Comparison of ENCODE assay signal across 8 cellular contexts in genomic region chr16:3094289-3095027, GRCh38. TPM values are rescaled to one million over a fixed set of nuclear protein-coding genes. Genes with fewer than 3 reads are reported as not detected.
A peak's percentile ranks its signal among the peaks of the same experiment; 100 is the strongest.
DNase-seq lines count a peak whose midpoint lies in the region; ATAC-seq and TF ChIP-seq lines count a peak whose summit lies in the region.

No MANE protein-coding gene starts in this region.

- TF ChIP-seq CTCF in epithelial cell of esophagus (IDR thresholded peaks at IDR 0.05; ENCODE audit: insufficient read depth, low read depth, low read length, missing control alignments) = peak; percentile 59

- ATAC-seq in GM18909 (IDR thresholded peaks at IDR 0.05; ENCODE audit: poor library complexity, unreplicated experiment) (no peak), HG03025 (IDR thresholded peaks at IDR 0.05; ENCODE audit: low FRiP score, unreplicated experiment) (no peak)

- H3K4me3 ChIP-seq in epithelial cell of esophagus (ENCODE audit: low read length) = no peak overlapping the region

- DNase-seq in NCI-H82 (lab: John Stamatoyannopoulos, UW) (peak; percentile 67), NCI-H82 treated with DMSO at 0.1 percent for 48 hours (lab: John Stamatoyannopoulos, UW; ENCODE audit: unreplicated experiment) (no peak), KG1 (lab: John Stamatoyannopoulos, UW) (peak; percentile 13), UCSD-AML1 (lab: John Stamatoyannopoulos, UW; ENCODE audit: unreplicated experiment) (peak; percentile 26), epithelial cell of esophagus (ENCODE audit: low read depth) (peak; percentile 61), renal cortical epithelial cell (ENCODE audit: low read depth) (peak; percentile 32)

RNA-seq across cellular contexts. Expression of gene ZSCAN10, which starts 4.6 kb away (rescaled TPM):
- not detected in 2 replicates for total RNA-seq in renal cortical epithelial cell

RNA-seq across cellular contexts. Expression of gene ZNF205, which starts 17.9 kb away (rescaled TPM):
- 15.2 and 20.5 TPM in 2 replicates for total RNA-seq in renal cortical epithelial cell

RNA-seq across cellular contexts. Expression of gene IL32, which starts 29.0 kb away (rescaled TPM):
- 261 and 520 TPM in 2 replicates for total RNA-seq in renal cortical epithelial cell

RNA-seq across cellular contexts. Expression of gene ZNF213, which starts 40.4 kb away (rescaled TPM):
- 6.1 and 19.3 TPM in 2 replicates for total RNA-seq in renal cortical epithelial cell

RNA-seq across cellular contexts. Expression of gene MMP25, which starts 48.1 kb away (rescaled TPM):
- total RNA-seq in renal cortical epithelial cell = under 0.01 and 0.10 TPM in 2 replicates
